ENCODE assay signal across 8 cellular contexts in genomic region chr12:108129017-108129812, GRCh38. TPM values are rescaled to one million over a fixed set of nuclear protein-coding genes. Genes with fewer than 3 reads are reported as not detected.
DNase-seq lines count a peak whose midpoint lies in the region; ATAC-seq and TF ChIP-seq lines count a peak whose summit lies in the region.

TSS of gene WSCD2 (plus strand) at chr12:108129288. CDS start at chr12:108195833, 66,545 bp downstream.

- H3K36me3 Mint-ChIP-seq in activated CD8-positive, alpha-beta T cell treated with anti-CD3 and anti-CD28 coated beads, Interleukin-2, amount 10 ng/mL, durations not matched to agents 7 days and 5 days (ENCODE audit: low read depth), result no peaks in the 10 kb centered on the region

- no peak within 1 kb of the TSS for H3K27ac Mint-ChIP-seq in activated CD8-positive, alpha-beta T cell treated with anti-CD3 and anti-CD28 coated beads, Interleukin-2, amount 10 ng/mL, durations not matched to agents 7 days and 5 days

- CTCF ChIA-PET in activated CD8-positive, alpha-beta T cell treated with anti-CD3 and anti-CD28 coated beads, Interleukin-2, amount 10 ng/mL, durations not matched to agents 7 days and 5 days (lab: Charles Lee), result interaction anchor here (0.9 kb wide), 1 partner anchor 328 kb away, joined by 3 read pairs; no protein-coding TSS in a partner anchor

- H3K9me3 Mint-ChIP-seq in activated CD8-positive, alpha-beta T cell treated with anti-CD3 and anti-CD28 coated beads, Interleukin-2, amount 10 ng/mL, durations not matched to agents 7 days and 5 days (ENCODE audit: insufficient read depth), result no peaks in the 10 kb centered on the region

- H3K27me3 Mint-ChIP-seq in activated CD8-positive, alpha-beta T cell treated with anti-CD3 and anti-CD28 coated beads, Interleukin-2, amount 10 ng/mL, durations not matched to agents 7 days and 5 days (ENCODE audit: low read depth), result peaks cover 54% of the 10 kb centered on the region

- DNase-seq in Caki2 (ENCODE audit: low read depth) (peak; percentile 67), NCI-H1092 (lab: John Stamatoyannopoulos, UW) (peak; percentile 27), heart right ventricle (peak; percentile 16 to 46), nucleus accumbens (lab: John Stamatoyannopoulos, UW) (peak in 37 of 56 donors; percentile 6 to 71 (median 27)), SHP77 (lab: John Stamatoyannopoulos, UW) (no peak)
- DNase-seq in activated CD8-positive, alpha-beta T cell treated with anti-CD3 and anti-CD28 coated beads, Interleukin-2, amount 10 ng/mL, durations not matched to agents 7 days and 5 days, result peak; percentile 25
- no peak for DNase-seq in stimulated activated naive CD4-positive, alpha-beta T cell treated with Interleukin-2 at 50 U/mL for 16 hours (lab: John Stamatoyannopoulos, UW)

- peaks cover 0 to 13% (median 8%) of the 10 kb centered on the region in 9 donors for H3K4me1 ChIP-seq in heart right ventricle

- H3K36me3 ChIP-seq in heart right ventricle, result no peaks in the 10 kb centered on the region

- H3K4me1 Mint-ChIP-seq in activated CD8-positive, alpha-beta T cell treated with anti-CD3 and anti-CD28 coated beads, Interleukin-2, amount 10 ng/mL, durations not matched to agents 7 days and 5 days (ENCODE audit: low read depth), result no peaks in the 10 kb centered on the region

- ATAC-seq in activated CD8-positive, alpha-beta T cell treated with anti-CD3 and anti-CD28 coated beads, Interleukin-2, amount 10 ng/mL, durations not matched to agents 7 days and 5 days, result peak; percentile 53
- peak; percentile 51 to 76 (median 64) for ATAC-seq in heart right ventricle
- no peak for ATAC-seq in GM19397 (IDR thresholded peaks at IDR 0.05; ENCODE audit: unreplicated experiment)

- POLR2A ChIA-PET in activated CD8-positive, alpha-beta T cell treated with anti-CD3 and anti-CD28 coated beads, Interleukin-2, amount 10 ng/mL, durations not matched to agents 7 days and 5 days (lab: Charles Lee), result no interaction called here

- H3K9me3 ChIP-seq in heart right ventricle, result no peaks in the 10 kb centered on the region

- peak within 1 kb of the TSS in 1 of 10 donors; percentile 45 for H3K27ac ChIP-seq in heart right ventricle

- H3K4me3 ChIP-seq in heart right ventricle, result peak within 1 kb of the TSS; percentile 14 to 46 (median 36)

- 3 to 5% methylated on average over 52 to 74 of the region's 74 CpGs for WGBS in heart right ventricle, 2 donors

- peak in 6 of 9 donors; percentile 19 to 42 (median 32) for TF ChIP-seq CTCF in heart right ventricle (IDR thresholded peaks at IDR 0.05)

- intact Hi-C loops in heart right ventricle (cut with DNase I), result no loop called here

- H3K4me3 Mint-ChIP-seq in activated CD8-positive, alpha-beta T cell treated with anti-CD3 and anti-CD28 coated beads, Interleukin-2, amount 10 ng/mL, durations not matched to agents 7 days and 5 days, result no peak within 1 kb of the TSS

- in situ Hi-C loops in Caki2 (cut with HindIII; ENCODE audit: low pct_unique_long_range_greater_than_20kb, low sequenced_read_pairs), result no loop called here

- peaks cover 0 to 89% (median 58%) of the 10 kb centered on the region in 7 donors for H3K27me3 ChIP-seq in heart right ventricle

RNA-seq across cellular contexts. Expression of gene WSCD2, which starts in this region (rescaled TPM):
- total RNA-seq in Caki2 (2014; rRNA removed; shearing (Covaris generic); ENCODE audit: low replicate concordance), result not detected in 2 replicates
- total RNA-seq in activated CD8-positive, alpha-beta T cell treated with anti-CD3 and anti-CD28 coated beads, Interleukin-2, amount 10 ng/mL, durations not matched to agents 7 days and 5 days, result not detected
- 1 to 10 TPM in 3 of 10 donors, under 1 TPM in 4, not detected in 3; 0.09 to 2.8 (median 0.52) TPM for total RNA-seq in heart right ventricle
- polyA plus RNA-seq in heart right ventricle, result under 1 TPM; 0.01 to 0.44 TPM

Comparison
In these comparisons a context has a peak if more than half of its experiments do, and no peak if none do; other contexts are left out.
1. Peak in DNase-seq in Caki2; RNA of the gene not detected or under 1 TPM.
2. Peak in DNase-seq and ATAC-seq in activated CD8-positive, alpha-beta T cell treated with anti-CD3 and anti-CD28 coated beads, Interleukin-2, amount 10 ng/mL, durations not matched to agents 7 days and 5 days; RNA of the gene not detected or under 1 TPM.
3. DNase-seq: peak in NCI-H1092 (single experiment), heart right ventricle (2 of 2) and nucleus accumbens (37 of 56); none in stimulated activated naive CD4-positive, alpha-beta T cell treated with Interleukin-2 at 50 U/mL for 16 hours (single experiment) and SHP77 (0 of 2).